16 cellular contexts compared by ENCODE assay signal in genomic region chr4:15150636-15151432, GRCh38.
DNase-seq lines count a peak whose midpoint lies in the region; ATAC-seq and TF ChIP-seq lines count a peak whose summit lies in the region.
"Had no signal": no experiment of that assay in that cellular context is flagged by ENCODE, and none has a peak within 500 bp of the region (broad histone marks: within the 10 kb centered on the region; RNA-seq: fewer than 3 reads in every experiment).

No MANE protein-coding gene starts in this region.

- H2AFZ ChIP-seq in neural progenitor cell (replicated peaks): no peak overlapping the region

- no peak overlapping the region for H3K4me2 ChIP-seq in neural progenitor cell

- H3K27me3 Mint-ChIP-seq in neural progenitor cell (ENCODE audit: insufficient read depth, low read depth): no peaks in the 10 kb centered on the region

- H3K27me3 ChIP-seq in dorsolateral prefrontal cortex (no peaks in the 10 kb centered on the region), neural progenitor cell (no peaks in the 10 kb centered on the region)

- peaks cover 29% of the 10 kb centered on the region for H3K4me1 Mint-ChIP-seq in neural progenitor cell
- H3K4me1 Mint-ChIP-seq: naive B cell had no signal

- DNase-seq in dorsolateral prefrontal cortex: no peak
- DNase-seq in neural progenitor cell (ENCODE audit: low spot score): no peak
- no peak for DNase-seq in HT-29 (ENCODE audit: low spot score)
- no peak for DNase-seq in effector CD8-positive, alpha-beta T cell (lab: John Stamatoyannopoulos, UW)
- DNase-seq in SW480 (ENCODE audit: low spot score): no peak
- DNase-seq: activated CD4-positive, alpha-beta T cell treated with anti-CD3 and anti-CD28 coated beads for 1 hour; Caco-2; naive B cell; NCI-H526 treated with DMSO at 0.1 percent for 48 hours had no signal

- no peak for ATAC-seq in HG02623 (IDR thresholded peaks at IDR 0.05; ENCODE audit: unreplicated experiment)

- H4K20me1 ChIP-seq in neural progenitor cell (ENCODE audit: low read depth): no peaks in the 10 kb centered on the region

- H3K36me3 Mint-ChIP-seq in neural progenitor cell: no peaks in the 10 kb centered on the region
- H3K36me3 Mint-ChIP-seq: naive B cell had no signal

- H3K4me3 ChIP-seq in dorsolateral prefrontal cortex (no peak overlapping the region), neural progenitor cell (no peak overlapping the region)
- H3K4me3 ChIP-seq: lung, prostate gland, SJCRH30 had no signal

- TF ChIP-seq CTCF in 22Rv1 (IDR thresholded peaks at IDR 0.05): no peak
- no peak for TF ChIP-seq CTCF in dorsolateral prefrontal cortex (IDR thresholded peaks at IDR 0.05 in 54 of 56, conservative IDR thresholded peaks at IDR 0.05 in 2 of 56; ENCODE audit: low read depth in 1 of 56, partially characterized antibody in 56 of 56)
- no peak for TF ChIP-seq CTCF in neural progenitor cell (IDR thresholded peaks at IDR 0.05)

- no peaks in the 10 kb centered on the region for H3K79me2 ChIP-seq in neural progenitor cell (ENCODE audit: low read depth)

- H3K27ac ChIP-seq in 22Rv1 (peak overlapping the region; percentile 44; the same call in 1 of the 2 replicates), dorsolateral prefrontal cortex (peak overlapping the region in 58 of 59 donors; percentile 53 to 98 (median 94)), neural progenitor cell (no peak overlapping the region)
- H3K27ac ChIP-seq: SJCRH30 had no signal

- TF ChIP-seq EP300 in Ishikawa (IDR thresholded peaks at IDR 0.05; ENCODE audit: borderline replicate concordance): no peak

- peaks cover 10% of the 10 kb centered on the region for H3F3A ChIP-seq in neural progenitor cell (ENCODE audit: low read depth)

- intact Hi-C loops in dorsolateral prefrontal cortex (cut with DNase I): loop anchor here in 1 of 2 donors (10.0 kb wide), 1 partner anchor 106 kb away; no protein-coding TSS in a partner anchor

- no peaks in the 10 kb centered on the region for H3K36me3 ChIP-seq in neural progenitor cell
- H3K36me3 ChIP-seq: prostate gland, SJCRH30 had no signal

- no peaks in the 10 kb centered on the region for H3K9me3 Mint-ChIP-seq in neural progenitor cell
- H3K9me3 Mint-ChIP-seq: T-helper 2 cell treated with Interferon-gamma antibody and Interleukin-4, amounts not matched to agents 5 μg/mL and 100 μg/mL, for 36 hours had no signal

- no peaks in the 10 kb centered on the region for H3K9me3 ChIP-seq in neural progenitor cell (ENCODE audit: low read depth)
- H3K9me3 ChIP-seq: Caco-2, prostate gland, SJCRH30 had no signal

- no peak overlapping the region for H3K9ac ChIP-seq in neural progenitor cell

- TF ChIP-seq RAD21 in Ishikawa (IDR thresholded peaks at IDR 0.05; ENCODE audit: low read depth): no peak

- H3K4me1 ChIP-seq in neural progenitor cell: peaks cover 22% of the 10 kb centered on the region
- H3K4me1 ChIP-seq: Caco-2, SJCRH30 had no signal

- peak overlapping the region; percentile 62 for H3K27ac Mint-ChIP-seq in neural progenitor cell
- H3K27ac Mint-ChIP-seq: T-helper 2 cell treated with Interferon-gamma antibody and Interleukin-4, amounts not matched to agents 5 μg/mL and 100 μg/mL, for 36 hours had no signal

- H3K4me3 Mint-ChIP-seq in neural progenitor cell: peak overlapping the region; percentile 72
- H3K4me3 Mint-ChIP-seq: T-helper 2 cell treated with Interferon-gamma antibody and Interleukin-4, amounts not matched to agents 5 μg/mL and 100 μg/mL, for 36 hours had no signal

TF ChIP-seq in Ishikawa, 13 proteins besides CTCF, POLR2A, EP300 and RAD21:
- TF ChIP-seq USF1 (IDR thresholded peaks at IDR 0.05): peak; percentile 72
- TF ChIP-seq TCF12 (IDR thresholded peaks at IDR 0.05; ENCODE audit: low read depth): no peak
